In the genomic region with DNA sequence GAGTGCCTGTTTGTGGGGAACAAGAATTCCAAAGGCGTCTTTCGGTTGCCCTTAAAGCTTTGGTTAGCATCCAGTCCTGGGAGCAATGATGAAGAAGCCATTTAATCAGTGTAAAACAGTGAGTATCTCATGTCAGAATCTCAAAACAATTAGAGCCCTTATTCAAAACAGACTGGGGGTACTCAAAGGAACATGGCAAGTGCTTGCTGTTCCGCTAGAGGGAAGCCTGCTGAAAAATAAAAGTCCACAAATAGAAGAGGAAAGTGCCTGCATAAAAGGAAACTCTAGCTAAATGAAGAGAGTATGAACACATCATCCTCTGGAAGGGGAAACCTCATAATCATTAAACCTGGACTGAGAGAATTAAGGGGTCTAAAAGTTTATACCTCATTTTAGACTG, we compare ENCODE assay signal across 22 cellular contexts. TPM values are rescaled to one million over a fixed set of nuclear protein-coding genes. Genes with fewer than 3 reads are reported as not detected.
DNase-seq lines count a peak whose midpoint lies in the region; ATAC-seq and TF ChIP-seq lines count a peak whose summit lies in the region.
"Had no signal": no experiment of that assay in that cellular context is flagged by ENCODE, and none has a peak within 500 bp of the region (broad histone marks: within the 10 kb centered on the region; RNA-seq: fewer than 3 reads in every experiment).

No MANE protein-coding gene starts in this region.

- peaks cover 25% of the 10 kb centered on the region for H3K4me1 Mint-ChIP-seq in osteocyte (ENCODE audit: unreplicated experiment)
- H3K4me1 Mint-ChIP-seq: CD4-positive, alpha-beta memory T cell; IgD-negative memory B cell had no signal

- 80% methylated on average over 3 of the region's 3 CpGs for WGBS in SK-N-SH (ENCODE audit: low lambda C conversion rate)

- no peak overlapping the region for H2AFZ ChIP-seq in SK-N-SH (ENCODE audit: low read depth)
- H2AFZ ChIP-seq: GM23338 had no signal

- TF ChIP-seq EP300 in SK-N-SH (IDR thresholded peaks at IDR 0.05; ENCODE audit: borderline replicate concordance in 1 of 2, low read depth in 1 of 2, low read length in 1 of 2) = no peak

- TF ChIP-seq CTCF in SK-N-SH (IDR thresholded peaks at IDR 0.05) = no peak
- TF ChIP-seq CTCF in dorsolateral prefrontal cortex (IDR thresholded peaks at IDR 0.05 in 54 of 56, conservative IDR thresholded peaks at IDR 0.05 in 2 of 56; ENCODE audit: low read depth in 1 of 56, partially characterized antibody in 56 of 56) = peak in 51 of 56 donors; percentile 21 to 70 (median 48)
- no peak for TF ChIP-seq CTCF in osteocyte (IDR thresholded peaks at IDR 0.05)

- peaks cover 0 to 2% of the 10 kb centered on the region in 2 experiments for H3K36me3 ChIP-seq in SK-N-SH (replicated peaks in 1 of 2; ENCODE audit: control insufficient read depth in 1 of 2, insufficient read depth in 2 of 2, low read length in 1 of 2)
- H3K36me3 ChIP-seq: SJCRH30 had no signal

- TF ChIP-seq RAD21 in SK-N-SH (IDR thresholded peaks at IDR 0.05; ENCODE audit: low read length) = no peak

- no peak overlapping the region for H3K27ac ChIP-seq in SK-N-SH (ENCODE audit: low read depth in 2 of 2, low read length in 1 of 2)
- peak overlapping the region in 37 of 59 donors; percentile 7 to 80 (median 44) for H3K27ac ChIP-seq in dorsolateral prefrontal cortex
- H3K27ac ChIP-seq: RWPE1, SJCRH30 had no signal

- no peak overlapping the region for H3K27ac Mint-ChIP-seq in osteocyte (ENCODE audit: unreplicated experiment)
- H3K27ac Mint-ChIP-seq: CD4-positive, alpha-beta memory T cell; GM23338; IgD-negative memory B cell had no signal

- H3K9me3 ChIP-seq in SK-N-SH = no peaks in the 10 kb centered on the region
- H3K9me3 ChIP-seq: SJCRH30 had no signal

- H3K4me3 Mint-ChIP-seq in osteocyte (ENCODE audit: unreplicated experiment) = no peak overlapping the region
- H3K4me3 Mint-ChIP-seq: CD4-positive, alpha-beta memory T cell; GM23338; IgD-negative memory B cell had no signal

- no peaks in the 10 kb centered on the region for H3F3A ChIP-seq in SK-N-SH (replicated peaks; ENCODE audit: insufficient read depth)

- intact Hi-C loops in dorsolateral prefrontal cortex (cut with DNase I) = loop anchor here in 1 of 2 donors (5.0 kb wide), 1 partner anchor 266 kb away; no protein-coding TSS in a partner anchor

- H3K27me3 Mint-ChIP-seq in osteocyte (ENCODE audit: unreplicated experiment) = no peaks in the 10 kb centered on the region
- H3K27me3 Mint-ChIP-seq: CD4-positive, alpha-beta memory T cell; IgD-negative memory B cell had no signal

- no peak overlapping the region for H3K4me3 ChIP-seq in SK-N-SH (ENCODE audit: low read depth in 2 of 2, low read length in 1 of 2)
- peak overlapping the region in 5 of 59 donors; percentile 0 to 17 (median 5) for H3K4me3 ChIP-seq in dorsolateral prefrontal cortex
- H3K4me3 ChIP-seq: GM23338, SJCRH30 had no signal

- H4K20me1 ChIP-seq in SK-N-SH (ENCODE audit: insufficient read depth) = peaks cover 9% of the 10 kb centered on the region; the same call in 1 of the 2 replicates

- H3K27me3 ChIP-seq in SK-N-SH (ENCODE audit: insufficient read depth) (no peaks in the 10 kb centered on the region), dorsolateral prefrontal cortex (no peaks in the 10 kb centered on the region)
- H3K27me3 ChIP-seq: SJCRH30 had no signal

- DNase-seq in SK-N-SH = peak; percentile 24
- no peak for DNase-seq in dorsolateral prefrontal cortex
- DNase-seq in medulla oblongata (ENCODE audit: extremely low spot score) = peak; percentile 73
- DNase-seq in NCI-H446 (lab: John Stamatoyannopoulos, UW) = no peak
- DNase-seq in osteocyte (ENCODE audit: extremely low spot score, unreplicated experiment) = no peak
- DNase-seq: CD4-positive, alpha-beta memory T cell; DMS153; GDM1; Karpas-422; MM.1S; NCI-H1092; NCI-H2081; NCI-H524 treated with DMSO at 0.1 percent for 48 hours; PC-3; SJCRH30 had no signal

- H3K4me2 ChIP-seq in SK-N-SH = no peak overlapping the region
- H3K4me2 ChIP-seq: GM23338 had no signal

- H3K9me3 Mint-ChIP-seq in osteocyte (ENCODE audit: unreplicated experiment) = no peaks in the 10 kb centered on the region
- H3K9me3 Mint-ChIP-seq: GM23338 had no signal

- POLR2A ChIA-PET in SK-N-SH (lab: Yijun Ruan, JAX) = no interaction called here

- no peak overlapping the region for H3K9ac ChIP-seq in SK-N-SH

- H3K4me1 ChIP-seq in SK-N-SH (ENCODE audit: control insufficient read depth in 1 of 2, insufficient read depth in 2 of 2, low read depth in 1 of 2, low read length in 1 of 2) = peaks cover 5 to 24% of the 10 kb centered on the region in 2 experiments; a peak in 3 of 4 replicates

- H3K36me3 Mint-ChIP-seq in osteocyte (ENCODE audit: unreplicated experiment) = peaks cover 13% of the 10 kb centered on the region
- H3K36me3 Mint-ChIP-seq: CD4-positive, alpha-beta memory T cell; IgD-negative memory B cell had no signal

- ATAC-seq in SK-N-SH treated with all-trans-retinoic acid at 6 μM for 48 hours (no peak), GM19324 (IDR thresholded peaks at IDR 0.05; ENCODE audit: low FRiP score, unreplicated experiment) (no peak), HG03025 (IDR thresholded peaks at IDR 0.05; ENCODE audit: low FRiP score, unreplicated experiment) (no peak)
- ATAC-seq: GM23338, HCT116, PC-3 had no signal

- CTCF ChIA-PET in SK-N-SH (lab: Yijun Ruan, JAX) = interaction anchor here (1.1 to 1.9 kb wide), 3 partner anchors 11 to 25 kb away, joined by 3 to 5 read pairs (median 3); no protein-coding TSS in a partner anchor

- H3K79me2 ChIP-seq in SK-N-SH (ENCODE audit: insufficient read depth) = peaks cover 42% of the 10 kb centered on the region

- no peaks in the 10 kb centered on the region for H3K9me2 ChIP-seq in SK-N-SH

TF ChIP-seq in SK-N-SH, 30 proteins besides CTCF, POLR2A, EP300 and RAD21:
- TF ChIP-seq GATA2 (CRISPR knock-in tag; IDR thresholded peaks at IDR 0.05) = peak; percentile 21; the same call in 1 of the 2 replicates
- TF ChIP-seq IRF3 (IDR thresholded peaks at IDR 0.05; ENCODE audit: low read depth, low read length) = no peak

TF ChIP-seq in SK-N-SH treated with all-trans-retinoic acid at 6 μM for 48 hours, 23 proteins besides CTCF, POLR2A, EP300 and RAD21:
- TF ChIP-seq ZNF565 (CRISPR knock-in tag; conservative IDR thresholded peaks at IDR 0.05; ENCODE audit: low read depth) (no peak), OSR1 (CRISPR knock-in tag; IDR thresholded peaks at IDR 0.05) (no peak), SNAI2 (CRISPR knock-in tag; IDR thresholded peaks at IDR 0.05) (no peak)

RNA-seq across cellular contexts. Expression of gene FBXL7, which starts 26.4 kb away (rescaled TPM):
- polyA plus RNA-seq in SK-N-SH (2012; rRNA removed) = 6.3 and 7.0 TPM in 2 replicates
- 4.8 and 6.2 TPM in 2 replicates for polyA plus RNA-seq in SK-N-SH (2012; cell fraction: cytosol; rRNA removed)
- 13.9 and 18.0 TPM in 2 replicates for polyA plus RNA-seq in SK-N-SH (2012; cell fraction: nucleus; rRNA removed)
- 10 to 100 TPM in 116 of 120 experiments, 1 to 10 TPM in 4; 7.9 to 39.1 (median 15.8) TPM for total RNA-seq in dorsolateral prefrontal cortex
- 28.0 and 28.4 TPM in 2 replicates for total RNA-seq in osteocyte
- total RNA-seq: CD4-positive, alpha-beta memory T cell had no signal
- polyA plus RNA-seq: CD4-positive, alpha-beta memory T cell; IgD-negative memory B cell had no signal

Comparison
In these comparisons a context has a peak if more than half of its experiments do, and no peak if none do; other contexts are left out.
1. DNase-seq: peak in SK-N-SH (single experiment) and medulla oblongata (single experiment); none in dorsolateral prefrontal cortex (0 of 10), NCI-H446 (0 of 2) and osteocyte (single experiment).
2. H3K27ac ChIP-seq: peak in dorsolateral prefrontal cortex (37 of 59); none in SK-N-SH (0 of 2).
3. CTCF ChIP-seq: peak in dorsolateral prefrontal cortex (51 of 56); none in SK-N-SH (single experiment) and osteocyte (single experiment).